ENCODE assay signal across 15 cellular contexts in the genomic region with DNA sequence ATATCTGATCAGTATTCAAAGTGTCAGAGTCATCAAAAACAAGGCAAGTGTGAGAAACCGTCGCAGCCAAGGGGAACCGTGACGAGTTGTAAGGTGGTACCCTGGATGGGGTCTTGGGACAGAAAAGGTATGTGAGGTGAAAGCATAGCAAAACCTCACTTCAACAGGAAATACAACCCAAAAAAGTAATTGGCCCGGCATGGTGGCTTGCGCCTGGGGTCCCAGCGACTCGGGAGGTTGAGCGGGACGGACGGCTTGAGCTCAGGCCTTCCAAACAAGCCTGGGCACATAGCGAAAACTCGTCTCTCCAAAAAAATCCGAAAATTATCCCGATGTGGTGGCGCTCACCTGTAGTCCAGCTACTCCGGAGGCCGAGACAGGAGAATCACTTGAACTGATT. TPM values are rescaled to one million over a fixed set of nuclear protein-coding genes. Genes with fewer than 3 reads are reported as not detected.
"Had no signal": no experiment of that assay in that cellular context is flagged by ENCODE, and none has a peak within 500 bp of the region (broad histone marks: within the 10 kb centered on the region; RNA-seq: fewer than 3 reads in every experiment).

No MANE protein-coding gene starts in this region.

RNA-seq across cellular contexts. Expression of gene PRR20A, which starts 0.9 kb away (rescaled TPM):
- total RNA-seq: activated B cell treated with CpG ODN at 0.5 μM for 24 hours; activated CD4-positive, alpha-beta memory T cell treated with anti-CD3 and anti-CD28 coated beads for 36 hours; activated CD4-positive, alpha-beta memory T cell treated with anti-CD3 and anti-CD28 coated beads, Interleukin-2, amount 10 ng/mL, durations not matched to agents 7 days and 5 days; activated CD4-positive, alpha-beta T cell treated with anti-CD3 and anti-CD28 coated beads for 36 hours; activated CD4-positive, alpha-beta T cell treated with anti-CD3 and anti-CD28 coated beads, Interleukin-2, amount 10 ng/mL, durations not matched to agents 24 days and 14 days; activated CD4-positive, alpha-beta T cell treated with anti-CD3 and anti-CD28 coated beads, Interleukin-2, amount 10 ng/mL, durations not matched to agents 7 days and 5 days; activated CD8-positive, alpha-beta memory T cell treated with anti-CD3 and anti-CD28 coated beads for 36 hours; activated CD8-positive, alpha-beta memory T cell treated with anti-CD3 and anti-CD28 coated beads, Interleukin-2, amount 10 ng/mL, durations not matched to agents 7 days and 5 days; activated CD8-positive, alpha-beta T cell treated with anti-CD3 and anti-CD28 coated beads for 36 hours; activated CD8-positive, alpha-beta T cell treated with anti-CD3 and anti-CD28 coated beads, Interleukin-2, amount 10 ng/mL, durations not matched to agents 7 days and 5 days; T-cell; T-helper 1 cell treated with Interleukin-12 subunit alpha and Interleukin-12 subunit beta and Interleukin-4 antibody, amounts not matched to agents 30 ng/mL and 1 ng/mL, for 36 hours; T-helper 17 cell; T-helper 2 cell treated with Interferon-gamma antibody and Interleukin-4, amounts not matched to agents 100 ng/mL and 5 ng/mL, for 36 hours; WTC11 had no signal

RNA-seq across cellular contexts. Expression of gene PRR20B, which starts 7.5 kb away (rescaled TPM):
- total RNA-seq: activated B cell treated with CpG ODN at 0.5 μM for 24 hours; activated CD4-positive, alpha-beta memory T cell treated with anti-CD3 and anti-CD28 coated beads for 36 hours; activated CD4-positive, alpha-beta memory T cell treated with anti-CD3 and anti-CD28 coated beads, Interleukin-2, amount 10 ng/mL, durations not matched to agents 7 days and 5 days; activated CD4-positive, alpha-beta T cell treated with anti-CD3 and anti-CD28 coated beads for 36 hours; activated CD4-positive, alpha-beta T cell treated with anti-CD3 and anti-CD28 coated beads, Interleukin-2, amount 10 ng/mL, durations not matched to agents 24 days and 14 days; activated CD4-positive, alpha-beta T cell treated with anti-CD3 and anti-CD28 coated beads, Interleukin-2, amount 10 ng/mL, durations not matched to agents 7 days and 5 days; activated CD8-positive, alpha-beta memory T cell treated with anti-CD3 and anti-CD28 coated beads for 36 hours; activated CD8-positive, alpha-beta memory T cell treated with anti-CD3 and anti-CD28 coated beads, Interleukin-2, amount 10 ng/mL, durations not matched to agents 7 days and 5 days; activated CD8-positive, alpha-beta T cell treated with anti-CD3 and anti-CD28 coated beads for 36 hours; activated CD8-positive, alpha-beta T cell treated with anti-CD3 and anti-CD28 coated beads, Interleukin-2, amount 10 ng/mL, durations not matched to agents 7 days and 5 days; T-cell; T-helper 1 cell treated with Interleukin-12 subunit alpha and Interleukin-12 subunit beta and Interleukin-4 antibody, amounts not matched to agents 30 ng/mL and 1 ng/mL, for 36 hours; T-helper 17 cell; T-helper 2 cell treated with Interferon-gamma antibody and Interleukin-4, amounts not matched to agents 100 ng/mL and 5 ng/mL, for 36 hours; WTC11 had no signal

RNA-seq across cellular contexts. Expression of gene PRR20C, which starts 14.1 kb away (rescaled TPM):
- total RNA-seq: activated B cell treated with CpG ODN at 0.5 μM for 24 hours; activated CD4-positive, alpha-beta memory T cell treated with anti-CD3 and anti-CD28 coated beads for 36 hours; activated CD4-positive, alpha-beta memory T cell treated with anti-CD3 and anti-CD28 coated beads, Interleukin-2, amount 10 ng/mL, durations not matched to agents 7 days and 5 days; activated CD4-positive, alpha-beta T cell treated with anti-CD3 and anti-CD28 coated beads for 36 hours; activated CD4-positive, alpha-beta T cell treated with anti-CD3 and anti-CD28 coated beads, Interleukin-2, amount 10 ng/mL, durations not matched to agents 24 days and 14 days; activated CD4-positive, alpha-beta T cell treated with anti-CD3 and anti-CD28 coated beads, Interleukin-2, amount 10 ng/mL, durations not matched to agents 7 days and 5 days; activated CD8-positive, alpha-beta memory T cell treated with anti-CD3 and anti-CD28 coated beads for 36 hours; activated CD8-positive, alpha-beta memory T cell treated with anti-CD3 and anti-CD28 coated beads, Interleukin-2, amount 10 ng/mL, durations not matched to agents 7 days and 5 days; activated CD8-positive, alpha-beta T cell treated with anti-CD3 and anti-CD28 coated beads for 36 hours; activated CD8-positive, alpha-beta T cell treated with anti-CD3 and anti-CD28 coated beads, Interleukin-2, amount 10 ng/mL, durations not matched to agents 7 days and 5 days; T-cell; T-helper 1 cell treated with Interleukin-12 subunit alpha and Interleukin-12 subunit beta and Interleukin-4 antibody, amounts not matched to agents 30 ng/mL and 1 ng/mL, for 36 hours; T-helper 17 cell; T-helper 2 cell treated with Interferon-gamma antibody and Interleukin-4, amounts not matched to agents 100 ng/mL and 5 ng/mL, for 36 hours; WTC11 had no signal

RNA-seq across cellular contexts. Expression of gene PRR20D, which starts 20.7 kb away (rescaled TPM):
- total RNA-seq: activated B cell treated with CpG ODN at 0.5 μM for 24 hours; activated CD4-positive, alpha-beta memory T cell treated with anti-CD3 and anti-CD28 coated beads for 36 hours; activated CD4-positive, alpha-beta memory T cell treated with anti-CD3 and anti-CD28 coated beads, Interleukin-2, amount 10 ng/mL, durations not matched to agents 7 days and 5 days; activated CD4-positive, alpha-beta T cell treated with anti-CD3 and anti-CD28 coated beads for 36 hours; activated CD4-positive, alpha-beta T cell treated with anti-CD3 and anti-CD28 coated beads, Interleukin-2, amount 10 ng/mL, durations not matched to agents 24 days and 14 days; activated CD4-positive, alpha-beta T cell treated with anti-CD3 and anti-CD28 coated beads, Interleukin-2, amount 10 ng/mL, durations not matched to agents 7 days and 5 days; activated CD8-positive, alpha-beta memory T cell treated with anti-CD3 and anti-CD28 coated beads for 36 hours; activated CD8-positive, alpha-beta memory T cell treated with anti-CD3 and anti-CD28 coated beads, Interleukin-2, amount 10 ng/mL, durations not matched to agents 7 days and 5 days; activated CD8-positive, alpha-beta T cell treated with anti-CD3 and anti-CD28 coated beads for 36 hours; activated CD8-positive, alpha-beta T cell treated with anti-CD3 and anti-CD28 coated beads, Interleukin-2, amount 10 ng/mL, durations not matched to agents 7 days and 5 days; T-cell; T-helper 1 cell treated with Interleukin-12 subunit alpha and Interleukin-12 subunit beta and Interleukin-4 antibody, amounts not matched to agents 30 ng/mL and 1 ng/mL, for 36 hours; T-helper 17 cell; T-helper 2 cell treated with Interferon-gamma antibody and Interleukin-4, amounts not matched to agents 100 ng/mL and 5 ng/mL, for 36 hours; WTC11 had no signal

RNA-seq across cellular contexts. Expression of gene PRR20E, which starts 27.2 kb away (rescaled TPM):
- total RNA-seq: activated B cell treated with CpG ODN at 0.5 μM for 24 hours; activated CD4-positive, alpha-beta memory T cell treated with anti-CD3 and anti-CD28 coated beads for 36 hours; activated CD4-positive, alpha-beta memory T cell treated with anti-CD3 and anti-CD28 coated beads, Interleukin-2, amount 10 ng/mL, durations not matched to agents 7 days and 5 days; activated CD4-positive, alpha-beta T cell treated with anti-CD3 and anti-CD28 coated beads for 36 hours; activated CD4-positive, alpha-beta T cell treated with anti-CD3 and anti-CD28 coated beads, Interleukin-2, amount 10 ng/mL, durations not matched to agents 24 days and 14 days; activated CD4-positive, alpha-beta T cell treated with anti-CD3 and anti-CD28 coated beads, Interleukin-2, amount 10 ng/mL, durations not matched to agents 7 days and 5 days; activated CD8-positive, alpha-beta memory T cell treated with anti-CD3 and anti-CD28 coated beads for 36 hours; activated CD8-positive, alpha-beta memory T cell treated with anti-CD3 and anti-CD28 coated beads, Interleukin-2, amount 10 ng/mL, durations not matched to agents 7 days and 5 days; activated CD8-positive, alpha-beta T cell treated with anti-CD3 and anti-CD28 coated beads for 36 hours; activated CD8-positive, alpha-beta T cell treated with anti-CD3 and anti-CD28 coated beads, Interleukin-2, amount 10 ng/mL, durations not matched to agents 7 days and 5 days; T-cell; T-helper 1 cell treated with Interleukin-12 subunit alpha and Interleukin-12 subunit beta and Interleukin-4 antibody, amounts not matched to agents 30 ng/mL and 1 ng/mL, for 36 hours; T-helper 17 cell; T-helper 2 cell treated with Interferon-gamma antibody and Interleukin-4, amounts not matched to agents 100 ng/mL and 5 ng/mL, for 36 hours; WTC11 had no signal
